In the genomic region with DNA sequence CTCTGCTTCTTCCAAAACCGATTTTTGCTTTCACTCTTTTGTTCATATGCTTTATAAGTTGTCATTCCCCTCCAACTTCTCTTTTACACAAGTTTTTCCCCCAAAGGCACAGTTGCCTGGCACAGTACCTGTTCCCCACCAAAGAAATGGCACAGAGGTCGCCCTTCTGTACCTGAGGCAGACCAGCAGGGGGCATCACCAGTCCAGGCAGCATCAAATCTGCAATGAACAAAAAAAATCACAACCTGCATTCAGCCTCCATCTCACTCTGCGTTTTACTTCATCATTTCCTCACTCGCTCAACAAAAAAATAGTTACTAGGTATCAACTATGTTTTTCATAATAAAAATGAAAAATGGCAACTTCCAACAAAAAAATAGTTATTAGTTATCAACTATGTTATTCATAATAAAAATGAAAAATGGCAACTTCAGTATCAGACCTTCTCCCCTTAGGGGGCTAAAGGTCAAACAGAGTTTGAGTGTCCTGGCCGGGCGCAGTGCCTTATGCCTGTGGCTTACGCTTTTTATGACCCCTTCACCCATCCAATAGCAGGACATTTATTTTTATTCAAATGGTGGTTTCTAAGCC, we compare ENCODE assay signal across 8 cellular contexts. TPM values are rescaled to one million over a fixed set of nuclear protein-coding genes. Genes with fewer than 3 reads are reported as not detected.
DNase-seq lines count a peak whose midpoint lies in the region; ATAC-seq and TF ChIP-seq lines count a peak whose summit lies in the region.

No MANE protein-coding gene starts in this region.

- no peak overlapping the region for H3K4me3 Mint-ChIP-seq in CD8-positive, alpha-beta T cell

- H3K4me1 ChIP-seq in CD8-positive, alpha-beta T cell (ENCODE audit: insufficient read depth, low read length) = peaks cover 9% of the 10 kb centered on the region
- H3K4me1 ChIP-seq in adrenal gland (replicated peaks in 1 of 2) (peaks cover 6 to 12% of the 10 kb centered on the region in 2 donors), liver (ENCODE audit: control insufficient read depth in 4 of 4, insufficient read depth in 4 of 4, low read length in 3 of 4) (peaks cover 0 to 14% (median 9%) of the 10 kb centered on the region in 4 donors)

- no peaks in the 10 kb centered on the region for H3K27me3 Mint-ChIP-seq in CD8-positive, alpha-beta T cell (ENCODE audit: low read depth)

- H3K36me3 ChIP-seq in CD8-positive, alpha-beta T cell (ENCODE audit: insufficient read depth, low read length) = peaks cover 29% of the 10 kb centered on the region
- H3K36me3 ChIP-seq in adrenal gland (replicated peaks in 1 of 2) = peaks cover 0 to 57% of the 10 kb centered on the region in 2 donors
- peaks cover 6 to 32% (median 20%) of the 10 kb centered on the region in 4 donors for H3K36me3 ChIP-seq in liver (ENCODE audit: control insufficient read depth in 4 of 4, insufficient read depth in 3 of 4, low read depth in 1 of 4, low read length in 3 of 4)

- intact Hi-C loops in CD8-positive, alpha-beta T cell (cut with DNase I, micrococcal nuclease) = loop anchor here (1.0 to 5.0 kb wide), 3 partner anchors 56 to 373 kb away; no protein-coding TSS in a partner anchor
- intact Hi-C loops in adrenal gland (cut with DNase I) (no loop called here), sciatic nerve (cut with DNase I) (no loop called here)

- peaks cover 17% of the 10 kb centered on the region for H3K4me1 Mint-ChIP-seq in CD8-positive, alpha-beta T cell (ENCODE audit: low read depth)

- no peak overlapping the region for H3K4me3 ChIP-seq in CD8-positive, alpha-beta T cell (ENCODE audit: low read depth, low read length)
- H3K4me3 ChIP-seq in adrenal gland (no peak overlapping the region), liver (ENCODE audit: low read depth in 1 of 3, low read length in 3 of 3) (no peak overlapping the region)

- H3K27me3 ChIP-seq in CD8-positive, alpha-beta T cell (ENCODE audit: insufficient read depth, low read length) = no peaks in the 10 kb centered on the region
- no peaks in the 10 kb centered on the region for H3K27me3 ChIP-seq in adrenal gland
- H3K27me3 ChIP-seq in liver (ENCODE audit: control insufficient read depth in 4 of 4, insufficient read depth in 4 of 4, low read length in 3 of 4) = no peaks in the 10 kb centered on the region

- H3K9me3 ChIP-seq in CD8-positive, alpha-beta T cell (ENCODE audit: low read length) = no peaks in the 10 kb centered on the region
- H3K9me3 ChIP-seq in adrenal gland (replicated peaks in 1 of 3) = no peaks in the 10 kb centered on the region
- H3K9me3 ChIP-seq in liver (ENCODE audit: control insufficient read depth in 4 of 4, low read length in 3 of 4) = no peaks in the 10 kb centered on the region

- POLR2A ChIA-PET in CD8-positive, alpha-beta T cell (lab: Charles Lee) = no interaction called here

- no peak overlapping the region for H3K27ac Mint-ChIP-seq in CD8-positive, alpha-beta T cell

- H3K36me3 Mint-ChIP-seq in CD8-positive, alpha-beta T cell = peaks cover 65% of the 10 kb centered on the region

- DNase-seq in CD8-positive, alpha-beta T cell = peak in 5 of 7 experiments; percentile 40 to 66 (median 59)
- DNase-seq in HT-29 (ENCODE audit: low spot score) (peak; percentile 51), SKM-1 treated with dmso at 0.1 percent for 144 hours (lab: John Stamatoyannopoulos, UW; ENCODE audit: unreplicated experiment) (peak; percentile 35), adrenal gland (peak in 2 of 7 donors; percentile 51), sciatic nerve (ENCODE audit: low spot score) (no peak)
- DNase-seq in stimulated activated naive CD4-positive, alpha-beta T cell treated with Interleukin-2 at 50 U/mL for 16 hours (lab: John Stamatoyannopoulos, UW) = peak; percentile 30

- WGBS in adrenal gland, 4 donors = 70 to 75% (median 72%) methylated on average over 7 of the region's 7 CpGs
- 79% methylated on average over 7 of the region's 7 CpGs for WGBS in liver

- peak; percentile 80 for TF ChIP-seq CTCF in CD8-positive, alpha-beta T cell (IDR thresholded peaks at IDR 0.05)
- TF ChIP-seq CTCF in adrenal gland (IDR thresholded peaks at IDR 0.05) = peak; percentile 51 to 66 (median 60)
- peak; percentile 75 for TF ChIP-seq CTCF in liver (IDR thresholded peaks at IDR 0.05; ENCODE audit: low read depth, low read length, missing input control)

- H3K9me3 Mint-ChIP-seq in CD8-positive, alpha-beta T cell = no peaks in the 10 kb centered on the region

- no peak overlapping the region for H3K27ac ChIP-seq in CD8-positive, alpha-beta T cell (ENCODE audit: low read depth, low read length)
- no peak overlapping the region for H3K27ac ChIP-seq in adrenal gland
- H3K27ac ChIP-seq in liver (ENCODE audit: low read depth in 1 of 2, low read length in 2 of 2) = no peak overlapping the region

- peak; percentile 20 for ATAC-seq in CD8-positive, alpha-beta T cell
- ATAC-seq in sciatic nerve (no peak), GM21423 (IDR thresholded peaks at IDR 0.05; ENCODE audit: unreplicated experiment) (no peak)

- CTCF ChIA-PET in CD8-positive, alpha-beta T cell (lab: Charles Lee) = interaction anchor here (0.7 to 5.2 kb wide), 15 partner anchors 10 to 374 kb away, joined by 3 to 37 read pairs (median 4); partner anchors contain the start of gene DYRK3

- TF ChIP-seq RAD21 in liver (IDR thresholded peaks at IDR 0.05) = peak; percentile 80 to 86

- no peak overlapping the region for H3K9ac ChIP-seq in liver (ENCODE audit: low read depth in 1 of 2, low read length in 2 of 2)

- TF ChIP-seq POLR2A in adrenal gland (IDR thresholded peaks at IDR 0.05) = no peak

TF ChIP-seq in liver, 16 proteins besides CTCF, POLR2A, EP300 and RAD21:
- no peak for TF ChIP-seq NR2F2 (IDR thresholded peaks at IDR 0.05)
- TF ChIP-seq JUND (IDR thresholded peaks at IDR 0.05) = no peak
- no peak for TF ChIP-seq FOXA2 (IDR thresholded peaks at IDR 0.05)
- TF ChIP-seq RXRA (IDR thresholded peaks at IDR 0.05) = peak in 1 of 2 donors; percentile 24
- no peak for TF ChIP-seq YY1 (IDR thresholded peaks at IDR 0.05)

RNA-seq across cellular contexts. Expression of gene EIF2D, which starts 4.1 kb away (rescaled TPM):
- 10 to 100 TPM; 42.0 to 49.2 TPM for total RNA-seq in CD8-positive, alpha-beta T cell
- total RNA-seq in HT-29 (2014; rRNA removed; shearing (Covaris generic)) = 46.0 and 47.4 TPM in 2 replicates
- total RNA-seq in adrenal gland (10 to 100 TPM; 31.6 to 73.1 (median 52.2) TPM), liver (10 to 100 TPM; 26.1 to 30.0 TPM), sciatic nerve (54.1 TPM)
- polyA plus RNA-seq in adrenal gland (10 to 100 TPM; 39.5 to 95.4 (median 78.6) TPM), liver (10 to 100 TPM; 14.7 to 18.1 TPM)

RNA-seq across cellular contexts. Expression of gene DYRK3, which starts 27.1 kb away (rescaled TPM):
- total RNA-seq in CD8-positive, alpha-beta T cell = 1 to 10 TPM in 1 of 2 experiments, under 1 TPM in 1; 0.94 to 1.4 TPM
- total RNA-seq in HT-29 (2014; rRNA removed; shearing (Covaris generic)) = 0.31 and 0.36 TPM in 2 replicates
- total RNA-seq in adrenal gland (1 to 10 TPM; 2.9 to 6.3 (median 5.6) TPM), liver (10 to 100 TPM in 1 of 2 donors, 1 to 10 TPM in 1; 7.8 to 41.8 TPM), sciatic nerve (9.5 TPM)
- polyA plus RNA-seq in adrenal gland (1 to 10 TPM; 2.9 to 6.6 (median 3.4) TPM), liver (1 to 10 TPM; 1.5 to 2.1 TPM)

Comparison
In these comparisons a context has a peak if more than half of its experiments do, and no peak if none do; other contexts are left out.
1. intact Hi-C loops: an anchor here in CD8-positive, alpha-beta T cell (1.0 to 5.0 kb wide); none called in adrenal gland and sciatic nerve.